Comparison of ENCODE assay signal across 9 cellular contexts in genomic region chr11:30342736-30343166, GRCh38. TPM values are rescaled to one million over a fixed set of nuclear protein-coding genes. Genes with fewer than 3 reads are reported as not detected.
DNase-seq lines count a peak whose midpoint lies in the region; ATAC-seq and TF ChIP-seq lines count a peak whose summit lies in the region.
"Had no signal": no experiment of that assay in that cellular context is flagged by ENCODE, and none has a peak within 500 bp of the region (broad histone marks: within the 10 kb centered on the region; RNA-seq: fewer than 3 reads in every experiment).

No MANE protein-coding gene starts in this region.

- DNase-seq in CD14-positive monocyte (ENCODE audit: low spot score) (no peak), epidermal melanocyte (ENCODE audit: insufficient read length, low spot score) (no peak), iPS-NIHi11 (ENCODE audit: low spot score) (no peak), activated gamma-delta T cell treated with Interleukin-2 at 50 U/mL for 16 hours (no peak), SHP77 (lab: John Stamatoyannopoulos, UW) (no peak)
- DNase-seq: CD4-positive, alpha-beta T cell had no signal

- peaks cover 14% of the 10 kb centered on the region for H3K4me1 Mint-ChIP-seq in CD14-positive monocyte

- intact Hi-C loops in CD14-positive monocyte (cut with micrococcal nuclease): loop anchor here in 1 of 2 donors (10.0 kb wide), 2 partner anchors 142 to 572 kb away; no protein-coding TSS in a partner anchor

- peak overlapping the region; percentile 16 to 90 (median 72) for H3K27ac Mint-ChIP-seq in CD14-positive monocyte
- H3K27ac Mint-ChIP-seq: CD4-positive, alpha-beta T cell had no signal

- peak overlapping the region in 1 of 2 donors; percentile 76 for H3K4me3 Mint-ChIP-seq in CD14-positive monocyte
- H3K4me3 Mint-ChIP-seq: CD4-positive, alpha-beta T cell had no signal

- peaks cover 10 to 14% of the 10 kb centered on the region in 2 donors for H3K36me3 Mint-ChIP-seq in CD14-positive monocyte

- TF ChIP-seq POLR2A in Raji (IDR thresholded peaks at IDR 0.05; ENCODE audit: insufficient read depth, low read depth, low read length): peak; percentile 45; the same call in 1 of the 2 replicates

- TF ChIP-seq CTCF in CD14-positive monocyte (IDR thresholded peaks at IDR 0.05): no peak

- ATAC-seq in GM19351 (IDR thresholded peaks at IDR 0.05; ENCODE audit: unreplicated experiment) (peak; percentile 93), HG03060 (IDR thresholded peaks at IDR 0.05; ENCODE audit: low read depth, unreplicated experiment) (peak; percentile 96)

- H3K27me3 Mint-ChIP-seq in CD14-positive monocyte (ENCODE audit: low read depth in 3 of 3): peaks cover 0 to 1% (median 0%) of the 10 kb centered on the region in 3 donors
- H3K27me3 Mint-ChIP-seq: CD4-positive, alpha-beta T cell had no signal

- no peaks in the 10 kb centered on the region for H3K9me3 Mint-ChIP-seq in CD14-positive monocyte
- H3K9me3 Mint-ChIP-seq: CD4-positive, alpha-beta T cell had no signal

RNA-seq across cellular contexts. Expression of gene ARL14EP, which starts 19.8 kb away (rescaled TPM):
- 10 to 100 TPM; 21.2 to 32.2 TPM for polyA plus RNA-seq in CD14-positive monocyte
